3 cellular contexts compared by ENCODE assay signal in genomic region chr7:81704595-81704994, GRCh38.
TF ChIP-seq lines count a peak whose summit lies in the region.

No MANE protein-coding gene starts in this region.

TF ChIP-seq in liver, 16 proteins besides CTCF, POLR2A, EP300 and RAD21 (continued from another document):
- TF ChIP-seq, protein P1, sequence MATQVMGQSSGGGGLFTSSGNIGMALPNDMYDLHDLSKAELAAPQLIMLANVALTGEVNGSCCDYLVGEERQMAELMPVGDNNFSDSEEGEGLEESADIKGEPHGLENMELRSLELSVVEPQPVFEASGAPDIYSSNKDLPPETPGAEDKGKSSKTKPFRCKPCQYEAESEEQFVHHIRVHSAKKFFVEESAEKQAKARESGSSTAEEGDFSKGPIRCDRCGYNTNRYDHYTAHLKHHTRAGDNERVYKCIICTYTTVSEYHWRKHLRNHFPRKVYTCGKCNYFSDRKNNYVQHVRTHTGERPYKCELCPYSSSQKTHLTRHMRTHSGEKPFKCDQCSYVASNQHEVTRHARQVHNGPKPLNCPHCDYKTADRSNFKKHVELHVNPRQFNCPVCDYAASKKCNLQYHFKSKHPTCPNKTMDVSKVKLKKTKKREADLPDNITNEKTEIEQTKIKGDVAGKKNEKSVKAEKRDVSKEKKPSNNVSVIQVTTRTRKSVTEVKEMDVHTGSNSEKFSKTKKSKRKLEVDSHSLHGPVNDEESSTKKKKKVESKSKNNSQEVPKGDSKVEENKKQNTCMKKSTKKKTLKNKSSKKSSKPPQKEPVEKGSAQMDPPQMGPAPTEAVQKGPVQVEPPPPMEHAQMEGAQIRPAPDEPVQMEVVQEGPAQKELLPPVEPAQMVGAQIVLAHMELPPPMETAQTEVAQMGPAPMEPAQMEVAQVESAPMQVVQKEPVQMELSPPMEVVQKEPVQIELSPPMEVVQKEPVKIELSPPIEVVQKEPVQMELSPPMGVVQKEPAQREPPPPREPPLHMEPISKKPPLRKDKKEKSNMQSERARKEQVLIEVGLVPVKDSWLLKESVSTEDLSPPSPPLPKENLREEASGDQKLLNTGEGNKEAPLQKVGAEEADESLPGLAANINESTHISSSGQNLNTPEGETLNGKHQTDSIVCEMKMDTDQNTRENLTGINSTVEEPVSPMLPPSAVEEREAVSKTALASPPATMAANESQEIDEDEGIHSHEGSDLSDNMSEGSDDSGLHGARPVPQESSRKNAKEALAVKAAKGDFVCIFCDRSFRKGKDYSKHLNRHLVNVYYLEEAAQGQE (IDR thresholded peaks at IDR 0.05) = no peak
- peak; percentile 85 for TF ChIP-seq NR2F2 (IDR thresholded peaks at IDR 0.05)

TF ChIP-seq in HepG2, 621 proteins besides CTCF, POLR2A, EP300 and RAD21:
- TF ChIP-seq, protein P2, sequence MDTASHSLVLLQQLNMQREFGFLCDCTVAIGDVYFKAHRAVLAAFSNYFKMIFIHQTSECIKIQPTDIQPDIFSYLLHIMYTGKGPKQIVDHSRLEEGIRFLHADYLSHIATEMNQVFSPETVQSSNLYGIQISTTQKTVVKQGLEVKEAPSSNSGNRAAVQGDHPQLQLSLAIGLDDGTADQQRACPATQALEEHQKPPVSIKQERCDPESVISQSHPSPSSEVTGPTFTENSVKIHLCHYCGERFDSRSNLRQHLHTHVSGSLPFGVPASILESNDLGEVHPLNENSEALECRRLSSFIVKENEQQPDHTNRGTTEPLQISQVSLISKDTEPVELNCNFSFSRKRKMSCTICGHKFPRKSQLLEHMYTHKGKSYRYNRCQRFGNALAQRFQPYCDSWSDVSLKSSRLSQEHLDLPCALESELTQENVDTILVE (CRISPR knock-in tag; IDR thresholded peaks at IDR 0.05) = no peak
- TF ChIP-seq KLF13 (CRISPR knock-in tag; IDR thresholded peaks at IDR 0.05) (no peak), EHMT2 (IDR thresholded peaks at IDR 0.05; ENCODE audit: borderline replicate concordance, low read depth, low read length) (no peak), ATRX (CRISPR knock-in tag; IDR thresholded peaks at IDR 0.05; ENCODE audit: borderline replicate concordance) (no peak), ZNF747 (CRISPR knock-in tag; IDR thresholded peaks at IDR 0.05; ENCODE audit: borderline replicate concordance) (no peak), HNF1A (IDR thresholded peaks at IDR 0.05; ENCODE audit: low read depth) (no peak), HNF1A (CRISPR knock-in tag; IDR thresholded peaks at IDR 0.05; ENCODE audit: borderline replicate concordance) (no peak), MIER3 (CRISPR knock-in tag; IDR thresholded peaks at IDR 0.05; ENCODE audit: borderline replicate concordance) (no peak), ZBTB7A (CRISPR knock-in tag; IDR thresholded peaks at IDR 0.05) (no peak), EEA1 (CRISPR knock-in tag; IDR thresholded peaks at IDR 0.05; ENCODE audit: borderline replicate concordance) (no peak), RBAK (CRISPR knock-in tag; IDR thresholded peaks at IDR 0.05) (no peak), ZNF207 (IDR thresholded peaks at IDR 0.05; ENCODE audit: borderline replicate concordance) (no peak), PATZ1 (CRISPR knock-in tag; IDR thresholded peaks at IDR 0.05) (no peak), CBX5 (CRISPR knock-in tag; IDR thresholded peaks at IDR 0.05; ENCODE audit: borderline replicate concordance) (no peak), ZNF775 (CRISPR knock-in tag; IDR thresholded peaks at IDR 0.05; ENCODE audit: borderline replicate concordance) (no peak)

TF ChIP-seq in SK-N-SH, 30 proteins besides CTCF, POLR2A, EP300 and RAD21:
- TF ChIP-seq, protein P1 (IDR thresholded peaks at IDR 0.05; ENCODE audit: low read depth, low read length) = no peak
- TF ChIP-seq MEF2A (IDR thresholded peaks at IDR 0.05; ENCODE audit: borderline replicate concordance, low read depth) = no peak
- TF ChIP-seq GABPA (IDR thresholded peaks at IDR 0.05; ENCODE audit: low read depth) = no peak
- TF ChIP-seq FOXJ3 (CRISPR knock-in tag; IDR thresholded peaks at IDR 0.05) = no peak
- no peak for TF ChIP-seq CHD2 (IDR thresholded peaks at IDR 0.05; ENCODE audit: low read length, partially characterized antibody)
- TF ChIP-seq, protein P3, sequence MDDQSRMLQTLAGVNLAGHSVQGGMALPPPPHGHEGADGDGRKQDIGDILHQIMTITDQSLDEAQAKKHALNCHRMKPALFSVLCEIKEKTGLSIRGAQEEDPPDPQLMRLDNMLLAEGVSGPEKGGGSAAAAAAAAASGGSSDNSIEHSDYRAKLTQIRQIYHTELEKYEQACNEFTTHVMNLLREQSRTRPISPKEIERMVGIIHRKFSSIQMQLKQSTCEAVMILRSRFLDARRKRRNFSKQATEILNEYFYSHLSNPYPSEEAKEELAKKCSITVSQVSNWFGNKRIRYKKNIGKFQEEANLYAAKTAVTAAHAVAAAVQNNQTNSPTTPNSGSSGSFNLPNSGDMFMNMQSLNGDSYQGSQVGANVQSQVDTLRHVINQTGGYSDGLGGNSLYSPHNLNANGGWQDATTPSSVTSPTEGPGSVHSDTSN (IDR thresholded peaks at IDR 0.05) = no peak
- TF ChIP-seq MAX (IDR thresholded peaks at IDR 0.05; ENCODE audit: low read depth) = no peak
- TF ChIP-seq RFX5 (IDR thresholded peaks at IDR 0.05; ENCODE audit: low read length) = no peak
- TF ChIP-seq POLR2AphosphoS5 (IDR thresholded peaks at IDR 0.05; ENCODE audit: low read depth, low read length) = no peak
- TF ChIP-seq NRF1 (IDR thresholded peaks at IDR 0.05; ENCODE audit: low read depth, low read length) = no peak
- TF ChIP-seq RXRA (IDR thresholded peaks at IDR 0.05; ENCODE audit: borderline replicate concordance, low read depth) = no peak
- TF ChIP-seq RCOR1 (IDR thresholded peaks at IDR 0.05; ENCODE audit: low read length) = no peak
- no peak for TF ChIP-seq SMC3 (IDR thresholded peaks at IDR 0.05; ENCODE audit: low read depth, low read length)
- TF ChIP-seq EZH2phosphoT487 (IDR thresholded peaks at IDR 0.05; ENCODE audit: borderline replicate concordance, low read depth) = no peak
- no peak for TF ChIP-seq NFIC (IDR thresholded peaks at IDR 0.05; ENCODE audit: borderline replicate concordance)
- TF ChIP-seq, protein P4, sequence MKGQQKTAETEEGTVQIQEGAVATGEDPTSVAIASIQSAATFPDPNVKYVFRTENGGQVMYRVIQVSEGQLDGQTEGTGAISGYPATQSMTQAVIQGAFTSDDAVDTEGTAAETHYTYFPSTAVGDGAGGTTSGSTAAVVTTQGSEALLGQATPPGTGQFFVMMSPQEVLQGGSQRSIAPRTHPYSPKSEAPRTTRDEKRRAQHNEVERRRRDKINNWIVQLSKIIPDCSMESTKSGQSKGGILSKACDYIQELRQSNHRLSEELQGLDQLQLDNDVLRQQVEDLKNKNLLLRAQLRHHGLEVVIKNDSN (IDR thresholded peaks at IDR 0.05; ENCODE audit: borderline replicate concordance, low read depth) = no peak
